In the genomic region with DNA sequence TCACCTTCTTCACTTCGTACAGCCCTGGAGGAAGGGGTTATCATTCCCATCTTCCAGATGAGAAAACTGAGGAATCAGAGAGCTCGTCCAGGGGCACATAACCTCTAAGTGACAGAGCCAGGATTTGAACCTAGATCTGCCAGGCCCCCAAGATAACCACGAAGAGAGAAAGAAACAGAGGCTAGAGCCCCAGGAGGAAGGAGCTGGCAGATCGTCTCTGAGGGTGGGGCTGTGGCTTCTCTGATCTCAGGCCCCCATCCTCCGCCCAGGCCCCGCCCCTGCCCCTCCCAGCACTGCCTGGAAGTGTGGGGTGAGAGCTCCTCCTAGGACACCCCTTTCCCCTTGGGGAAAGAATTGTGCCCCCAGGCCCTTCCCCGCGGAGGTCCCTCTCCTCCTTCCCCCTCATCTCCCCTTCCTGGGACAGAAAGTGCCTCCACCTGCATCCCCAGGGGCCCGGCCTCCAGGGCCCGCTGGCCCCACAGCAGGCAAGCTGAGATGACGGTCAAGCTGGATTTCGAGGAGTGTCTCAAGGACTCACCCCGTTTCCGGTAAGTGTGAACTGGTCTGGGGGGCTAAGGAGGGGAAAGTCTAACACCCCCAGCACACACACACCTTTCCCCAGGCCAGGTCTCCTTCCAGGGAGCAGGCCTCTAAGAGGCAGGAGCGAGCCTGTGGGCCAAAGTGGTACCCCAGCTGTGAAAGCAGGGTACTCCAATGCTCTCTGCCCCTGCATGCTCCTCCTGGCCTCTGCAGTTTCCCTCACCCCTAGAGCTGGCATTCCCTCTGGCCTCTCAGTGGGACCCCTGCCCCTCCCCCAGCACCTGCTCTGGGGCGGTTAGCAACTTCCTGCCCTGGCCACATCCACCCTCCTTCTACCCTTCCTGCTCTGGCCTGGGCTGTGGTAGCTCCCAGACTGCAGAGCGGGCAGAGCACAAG, we compare ENCODE assay signal across 8 cellular contexts. TPM values are rescaled to one million over a fixed set of nuclear protein-coding genes. Genes with fewer than 3 reads are reported as not detected.
A peak's percentile ranks its signal among the peaks of the same experiment; 100 is the strongest.
DNase-seq lines count a peak whose midpoint lies in the region; ATAC-seq and TF ChIP-seq lines count a peak whose summit lies in the region.

A gene with protein sequence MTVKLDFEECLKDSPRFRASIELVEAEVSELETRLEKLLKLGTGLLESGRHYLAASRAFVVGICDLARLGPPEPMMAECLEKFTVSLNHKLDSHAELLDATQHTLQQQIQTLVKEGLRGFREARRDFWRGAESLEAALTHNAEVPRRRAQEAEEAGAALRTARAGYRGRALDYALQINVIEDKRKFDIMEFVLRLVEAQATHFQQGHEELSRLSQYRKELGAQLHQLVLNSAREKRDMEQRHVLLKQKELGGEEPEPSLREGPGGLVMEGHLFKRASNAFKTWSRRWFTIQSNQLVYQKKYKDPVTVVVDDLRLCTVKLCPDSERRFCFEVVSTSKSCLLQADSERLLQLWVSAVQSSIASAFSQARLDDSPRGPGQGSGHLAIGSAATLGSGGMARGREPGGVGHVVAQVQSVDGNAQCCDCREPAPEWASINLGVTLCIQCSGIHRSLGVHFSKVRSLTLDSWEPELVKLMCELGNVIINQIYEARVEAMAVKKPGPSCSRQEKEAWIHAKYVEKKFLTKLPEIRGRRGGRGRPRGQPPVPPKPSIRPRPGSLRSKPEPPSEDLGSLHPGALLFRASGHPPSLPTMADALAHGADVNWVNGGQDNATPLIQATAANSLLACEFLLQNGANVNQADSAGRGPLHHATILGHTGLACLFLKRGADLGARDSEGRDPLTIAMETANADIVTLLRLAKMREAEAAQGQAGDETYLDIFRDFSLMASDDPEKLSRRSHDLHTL (plus strand): TSS at position 290 of the 936 bp plus-strand sequence. CDS start 206 bp downstream, at position 496.

- H3K4me1 Mint-ChIP-seq in activated T-helper 1 cell treated with anti-CD3 and anti-CD28 coated beads, Interleukin-12 subunit alpha, Interleukin-12 subunit beta, Interleukin-2, Interleukin-4 antibody, amounts not matched to agents 30 ng/mL and 10 ng/mL and 1 ng/mL, durations not matched to agents 14 hours and 24 hours and 36 hours (ENCODE audit: low read depth) = peaks cover 51% of the 10 kb centered on the region
- peaks cover 37 to 65% of the 10 kb centered on the region in 2 donors for H3K4me1 Mint-ChIP-seq in stimulated activated naive B cell treated with anti-CD40 and anti-IgM and Interleukin-4, amounts not matched to agents 10 μg/mL and 1 μg/mL and 100 μg/mL, for 72 hours

- H3K27me3 ChIP-seq in lung (ENCODE audit: control insufficient read depth, insufficient read depth) = no peaks in the 10 kb centered on the region

- H3K4me3 ChIP-seq in lung = peak within 1 kb of the TSS; percentile 32

- peaks cover 0 to 3% of the 10 kb centered on the region in 2 donors for H3K4me1 ChIP-seq in lung (ENCODE audit: control insufficient read depth in 2 of 2, insufficient read depth in 2 of 2, low read length in 2 of 2)

- no peaks in the 10 kb centered on the region for H3K27me3 Mint-ChIP-seq in activated T-helper 1 cell treated with anti-CD3 and anti-CD28 coated beads, Interleukin-12 subunit alpha, Interleukin-12 subunit beta, Interleukin-2, Interleukin-4 antibody, amounts not matched to agents 30 ng/mL and 10 ng/mL and 1 ng/mL, durations not matched to agents 14 hours and 24 hours and 36 hours (ENCODE audit: insufficient read depth)
- no peaks in the 10 kb centered on the region for H3K27me3 Mint-ChIP-seq in stimulated activated naive B cell treated with anti-CD40 and anti-IgM and Interleukin-4, amounts not matched to agents 10 μg/mL and 1 μg/mL and 100 μg/mL, for 72 hours

- peaks cover 19% of the 10 kb centered on the region for H3K36me3 Mint-ChIP-seq in activated T-helper 1 cell treated with anti-CD3 and anti-CD28 coated beads, Interleukin-12 subunit alpha, Interleukin-12 subunit beta, Interleukin-2, Interleukin-4 antibody, amounts not matched to agents 30 ng/mL and 10 ng/mL and 1 ng/mL, durations not matched to agents 14 hours and 24 hours and 36 hours (ENCODE audit: low read depth)
- H3K36me3 Mint-ChIP-seq in stimulated activated naive B cell treated with anti-CD40 and anti-IgM and Interleukin-4, amounts not matched to agents 10 μg/mL and 1 μg/mL and 100 μg/mL, for 72 hours = peaks cover 14 to 26% of the 10 kb centered on the region in 2 donors

- H3K36me3 ChIP-seq in lung (ENCODE audit: control insufficient read depth in 2 of 2, insufficient read depth in 2 of 2, low read length in 2 of 2) = no peaks in the 10 kb centered on the region

- intact Hi-C loops in activated T-helper 1 cell treated with anti-CD3 and anti-CD28 coated beads, Interleukin-12 subunit alpha, Interleukin-12 subunit beta, Interleukin-2, Interleukin-4 antibody, amounts not matched to agents 30 ng/mL and 10 ng/mL and 1 ng/mL, durations not matched to agents 14 hours and 24 hours and 36 hours (cut with micrococcal nuclease) = loop anchor here (1.0 to 2.0 kb wide), 3 partner anchors 7 to 56 kb away; a partner anchor contains a TSS

- H3K27ac ChIP-seq in lung (ENCODE audit: low read depth in 1 of 2, low read length in 1 of 2) = peak within 1 kb of the TSS in 1 of 2 donors; percentile 45

- H3K4me3 Mint-ChIP-seq in activated T-helper 1 cell treated with anti-CD3 and anti-CD28 coated beads, Interleukin-12 subunit alpha, Interleukin-12 subunit beta, Interleukin-2, Interleukin-4 antibody, amounts not matched to agents 30 ng/mL and 10 ng/mL and 1 ng/mL, durations not matched to agents 14 hours and 24 hours and 36 hours = peak within 1 kb of the TSS; percentile 91
- peak within 1 kb of the TSS; percentile 92 to 94 for H3K4me3 Mint-ChIP-seq in stimulated activated naive B cell treated with anti-CD40 and anti-IgM and Interleukin-4, amounts not matched to agents 10 μg/mL and 1 μg/mL and 100 μg/mL, for 72 hours

- 21 to 34% methylated on average over 17 of the region's 17 CpGs for WGBS in lung, 2 donors

- peak; percentile 49 for ATAC-seq in GM21526 (IDR thresholded peaks at IDR 0.05; ENCODE audit: low FRiP score, unreplicated experiment)
- peak; percentile 50 for ATAC-seq in lung (ENCODE audit: insufficient read depth, low FRiP score)
- ATAC-seq in stimulated activated naive B cell treated with anti-CD40 and anti-IgM and Interleukin-4, amounts not matched to agents 10 μg/mL and 1 μg/mL and 100 μg/mL, for 72 hours (replicated peaks) = peak; percentile 94 to 96
- no peak for ATAC-seq in GM21360 (IDR thresholded peaks at IDR 0.05; ENCODE audit: unreplicated experiment)

- H3K9me3 Mint-ChIP-seq in activated T-helper 1 cell treated with anti-CD3 and anti-CD28 coated beads, Interleukin-12 subunit alpha, Interleukin-12 subunit beta, Interleukin-2, Interleukin-4 antibody, amounts not matched to agents 30 ng/mL and 10 ng/mL and 1 ng/mL, durations not matched to agents 14 hours and 24 hours and 36 hours = no peaks in the 10 kb centered on the region
- H3K9me3 Mint-ChIP-seq in stimulated activated naive B cell treated with anti-CD40 and anti-IgM and Interleukin-4, amounts not matched to agents 10 μg/mL and 1 μg/mL and 100 μg/mL, for 72 hours = no peaks in the 10 kb centered on the region

- DNase-seq in NOMO-1 treated with DMSO at 0.1 percent for 48 hours (lab: John Stamatoyannopoulos, UW; ENCODE audit: unreplicated experiment) (peak; percentile 44), lung (ENCODE audit: low spot score) (no peak), 8988T (no peak), NCI-H1048 (lab: John Stamatoyannopoulos, UW) (no peak)
- DNase-seq in activated T-helper 1 cell treated with anti-CD3 and anti-CD28 coated beads, Interleukin-12 subunit alpha, Interleukin-12 subunit beta, Interleukin-2, Interleukin-4 antibody, amounts not matched to agents 30 ng/mL and 10 ng/mL and 1 ng/mL, durations not matched to agents 14 hours and 24 hours and 36 hours (ENCODE audit: low spot score) = peak; percentile 76
- DNase-seq in stimulated activated naive B cell treated with anti-CD40 and anti-IgM and Interleukin-4, amounts not matched to agents 10 μg/mL and 1 μg/mL and 100 μg/mL, for 72 hours = peak; percentile 57

- peak within 1 kb of the TSS; percentile 93 for H3K27ac Mint-ChIP-seq in activated T-helper 1 cell treated with anti-CD3 and anti-CD28 coated beads, Interleukin-12 subunit alpha, Interleukin-12 subunit beta, Interleukin-2, Interleukin-4 antibody, amounts not matched to agents 30 ng/mL and 10 ng/mL and 1 ng/mL, durations not matched to agents 14 hours and 24 hours and 36 hours
- H3K27ac Mint-ChIP-seq in stimulated activated naive B cell treated with anti-CD40 and anti-IgM and Interleukin-4, amounts not matched to agents 10 μg/mL and 1 μg/mL and 100 μg/mL, for 72 hours = peak within 1 kb of the TSS; percentile 91

- H3K9me3 ChIP-seq in lung (ENCODE audit: control insufficient read depth in 2 of 2, insufficient read depth in 1 of 2, low read length in 1 of 2) = no peaks in the 10 kb centered on the region

- no peak for TF ChIP-seq CTCF in lung (IDR thresholded peaks at IDR 0.05; ENCODE audit: control extremely low read depth, extremely low read depth)

RNA-seq across cellular contexts. Expression of the gene that starts here (rescaled TPM):
- 260 and 266 TPM in 2 replicates for total RNA-seq in activated T-helper 1 cell treated with anti-CD3 and anti-CD28 coated beads, Interleukin-12 subunit alpha, Interleukin-12 subunit beta, Interleukin-2, Interleukin-4 antibody, amounts not matched to agents 30 ng/mL and 10 ng/mL and 1 ng/mL, durations not matched to agents 14 hours and 24 hours and 36 hours
- total RNA-seq in lung = 10 to 100 TPM in 1 of 2 donors, 1 to 10 TPM in 1; 9.2 to 27.0 TPM
- 10 to 100 TPM; 17.2 to 39.4 TPM for polyA plus RNA-seq in lung

Comparison
In these comparisons a context has a peak if more than half of its experiments do, and no peak if none do; other contexts are left out.
1. DNase-seq: peak in NOMO-1 treated with DMSO at 0.1 percent for 48 hours (single experiment), activated T-helper 1 cell treated with anti-CD3 and anti-CD28 coated beads, Interleukin-12 subunit alpha, Interleukin-12 subunit beta, Interleukin-2, Interleukin-4 antibody, amounts not matched to agents 30 ng/mL and 10 ng/mL and 1 ng/mL, durations not matched to agents 14 hours and 24 hours and 36 hours (single experiment) and stimulated activated naive B cell treated with anti-CD40 and anti-IgM and Interleukin-4, amounts not matched to agents 10 μg/mL and 1 μg/mL and 100 μg/mL, for 72 hours (single experiment); none in lung (single experiment), 8988T (single experiment) and NCI-H1048 (single experiment).